Comparison of ENCODE assay signal across 10 cellular contexts in genomic region chr3:52892290-52892624, GRCh38. TPM values are rescaled to one million over a fixed set of nuclear protein-coding genes. Genes with fewer than 3 reads are reported as not detected.
A peak's percentile ranks its signal among the peaks of the same experiment; 100 is the strongest.
DNase-seq lines count a peak whose midpoint lies in the region; ATAC-seq and TF ChIP-seq lines count a peak whose summit lies in the region.
"Had no signal": no experiment of that assay in that cellular context is flagged by ENCODE, and none has a peak within 500 bp of the region (broad histone marks: within the 10 kb centered on the region; RNA-seq: fewer than 3 reads in every experiment).

No MANE protein-coding gene starts in this region.

- H3K27me3 ChIP-seq in DOHH2 (ENCODE audit: control insufficient read depth, low read length) (no peaks in the 10 kb centered on the region), OCI-LY3 (ENCODE audit: low read depth, low read length) (no peaks in the 10 kb centered on the region), fibroblast of lung (ENCODE audit: control insufficient read depth, insufficient read depth, low read length) (no peaks in the 10 kb centered on the region), PC-3 (ENCODE audit: low read length) (no peaks in the 10 kb centered on the region)

- DNase-seq in fibroblast of lung (ENCODE audit: low read depth in 2 of 2) = no peak
- DNase-seq in stimulated activated effector memory CD8-positive, alpha-beta T cell treated with anti-CD3 and anti-CD28 coated beads, Interleukin-12 subunit alpha, Interleukin-12 subunit beta, amount 100 ng/mL, for 72 hours (ENCODE audit: low spot score in 2 of 2) = no peak
- DNase-seq in PC-3 = no peak
- DNase-seq: NCI-H187 treated with DMSO at 0.1 percent for 48 hours had no signal

- TF ChIP-seq CTCF in DOHH2 (IDR thresholded peaks at IDR 0.05; ENCODE audit: low read depth, low read length, poor library complexity, severe bottlenecking) (no peak), OCI-LY3 (IDR thresholded peaks at IDR 0.05; ENCODE audit: low read depth, low read length) (no peak), fibroblast of lung (conservative IDR thresholded peaks at IDR 0.05 in 1 of 2, IDR thresholded peaks at IDR 0.05 in 1 of 2; ENCODE audit: low read depth in 1 of 2, low read length in 2 of 2) (no peak), PC-3 (conservative IDR thresholded peaks at IDR 0.05; ENCODE audit: low read depth, low read length) (no peak)

- H3K4me3 ChIP-seq in DOHH2 (ENCODE audit: low read length) (peak overlapping the region; percentile 63; the same call in 1 of the 2 replicates), OCI-LY3 (ENCODE audit: low read length) (peak overlapping the region; percentile 66; the same call in 1 of the 2 replicates), fibroblast of lung (replicated peaks in 1 of 4; ENCODE audit: control extremely low read depth in 1 of 4, insufficient read depth in 1 of 4, low read depth in 3 of 4, low read length in 4 of 4) (peak overlapping the region in 1 of 4 experiments; percentile 41), PC-3 (ENCODE audit: low read length) (no peak overlapping the region)

- H3K9ac ChIP-seq in OCI-LY3 (ENCODE audit: low read length) (no peak overlapping the region), fibroblast of lung (ENCODE audit: insufficient read depth, low read length) (no peak overlapping the region), PC-3 (ENCODE audit: low read length) (no peak overlapping the region)

- peaks cover 6% of the 10 kb centered on the region for H3K36me3 ChIP-seq in DOHH2 (ENCODE audit: control insufficient read depth, low read length)
- H3K36me3 ChIP-seq in OCI-LY3 (replicated peaks; ENCODE audit: low read depth, low read length) = no peaks in the 10 kb centered on the region
- no peaks in the 10 kb centered on the region for H3K36me3 ChIP-seq in fibroblast of lung (ENCODE audit: control insufficient read depth, insufficient read depth, low read length)
- H3K36me3 ChIP-seq in PC-3 (ENCODE audit: low read depth, low read length) = no peaks in the 10 kb centered on the region

- peak overlapping the region; percentile 72 for H3K27ac Mint-ChIP-seq in stimulated activated effector memory CD8-positive, alpha-beta T cell treated with anti-CD3 and anti-CD28 coated beads, Interleukin-12 subunit alpha, Interleukin-12 subunit beta, amount 100 ng/mL, for 72 hours

- H3F3A ChIP-seq in DOHH2 (ENCODE audit: control insufficient read depth, insufficient read depth) (peaks cover 4% of the 10 kb centered on the region; the same call in 1 of the 2 replicates), PC-3 (ENCODE audit: low read length, unreplicated experiment) (no peaks in the 10 kb centered on the region)

- H4K20me1 ChIP-seq in DOHH2 (ENCODE audit: control insufficient read depth, insufficient read depth, low read depth, low read length) = peaks cover 4% of the 10 kb centered on the region; the same call in 1 of the 2 replicates
- H4K20me1 ChIP-seq in OCI-LY3 (ENCODE audit: insufficient read depth, low read length) = no peaks in the 10 kb centered on the region
- no peaks in the 10 kb centered on the region for H4K20me1 ChIP-seq in fibroblast of lung (ENCODE audit: control insufficient read depth, extremely low read depth, insufficient read depth, low read length)
- H4K20me1 ChIP-seq in PC-3 (ENCODE audit: low read length) = no peaks in the 10 kb centered on the region

- H3K4me1 ChIP-seq in DOHH2 (ENCODE audit: control insufficient read depth, low read length) (peaks cover 55% of the 10 kb centered on the region), OCI-LY3 (ENCODE audit: low read length) (peaks cover 25% of the 10 kb centered on the region), fibroblast of lung (ENCODE audit: control insufficient read depth, extremely low read depth, insufficient read depth, low read length) (peaks cover 10% of the 10 kb centered on the region), PC-3 (ENCODE audit: insufficient read depth, low read length) (peaks cover 19% of the 10 kb centered on the region)

- peak overlapping the region; percentile 78 for H3K4me2 ChIP-seq in DOHH2 (ENCODE audit: low read length)
- H3K4me2 ChIP-seq in OCI-LY3 (ENCODE audit: low read length) = peak overlapping the region; percentile 73
- peak overlapping the region; percentile 79 for H3K4me2 ChIP-seq in fibroblast of lung (ENCODE audit: extremely low read depth, insufficient read depth, low read length)
- H3K4me2 ChIP-seq in PC-3 (ENCODE audit: low read length) = no peak overlapping the region

- POLR2A ChIA-PET in PC-3 (lab: Charles Lee; ENCODE audit: unreplicated experiment) = no interaction called here

- H3K9me3 ChIP-seq in DOHH2 (ENCODE audit: control insufficient read depth, insufficient read depth, low read length) (no peaks in the 10 kb centered on the region), OCI-LY3 (ENCODE audit: insufficient read depth, low read length) (no peaks in the 10 kb centered on the region), fibroblast of lung (ENCODE audit: control insufficient read depth, insufficient read depth, low read depth, low read length) (no peaks in the 10 kb centered on the region), PC-3 (ENCODE audit: low read length) (no peaks in the 10 kb centered on the region)

- H3K27ac ChIP-seq in DOHH2 (ENCODE audit: low read depth, low read length) (0 out of 2 replicates have a peak overlapping the region, but pooled peaks have one; percentile 65), OCI-LY3 (ENCODE audit: low read length) (no peak overlapping the region), fibroblast of lung (ENCODE audit: insufficient read depth, low read length) (no peak overlapping the region), PC-3 (ENCODE audit: low read length) (no peak overlapping the region)

- BruUV-seq in PC-3 (replicated peaks; lab: Mats Ljungman, UMichigan) = no TSS peak

- H3K36me3 Mint-ChIP-seq in stimulated activated effector memory CD8-positive, alpha-beta T cell treated with anti-CD3 and anti-CD28 coated beads, Interleukin-12 subunit alpha, Interleukin-12 subunit beta, amount 100 ng/mL, for 72 hours = peaks cover 23% of the 10 kb centered on the region

- CTCF ChIA-PET in PC-3 (lab: Charles Lee) = interaction anchor here (0.7 kb wide), 1 partner anchor 269 kb away, joined by 3 read pairs; the partner anchor contains the start of gene PRKCD

- H3K4me3 Mint-ChIP-seq in stimulated activated effector memory CD8-positive, alpha-beta T cell treated with anti-CD3 and anti-CD28 coated beads, Interleukin-12 subunit alpha, Interleukin-12 subunit beta, amount 100 ng/mL, for 72 hours = peak overlapping the region; percentile 63

- H3K4me1 Mint-ChIP-seq in stimulated activated effector memory CD8-positive, alpha-beta T cell treated with anti-CD3 and anti-CD28 coated beads, Interleukin-12 subunit alpha, Interleukin-12 subunit beta, amount 100 ng/mL, for 72 hours = peaks cover 79% of the 10 kb centered on the region

- no peaks in the 10 kb centered on the region for H3K9me3 Mint-ChIP-seq in stimulated activated effector memory CD8-positive, alpha-beta T cell treated with anti-CD3 and anti-CD28 coated beads, Interleukin-12 subunit alpha, Interleukin-12 subunit beta, amount 100 ng/mL, for 72 hours

- no peak overlapping the region for H2AFZ ChIP-seq in OCI-LY3 (ENCODE audit: low read depth, low read length)
- no peak overlapping the region for H2AFZ ChIP-seq in fibroblast of lung (ENCODE audit: low read length)
- H2AFZ ChIP-seq in PC-3 (ENCODE audit: low read length) = no peak overlapping the region

- H3K79me2 ChIP-seq in DOHH2 (ENCODE audit: control insufficient read depth, low read length) (peaks cover 65% of the 10 kb centered on the region), OCI-LY3 (ENCODE audit: low read length) (peaks cover 9% of the 10 kb centered on the region; the same call in 1 of the 2 replicates), fibroblast of lung (ENCODE audit: control insufficient read depth, insufficient read depth, low read length) (peaks cover 22% of the 10 kb centered on the region), PC-3 (ENCODE audit: low read length) (peaks cover 44% of the 10 kb centered on the region)

- intact Hi-C loops in PC-3 (cut with micrococcal nuclease) = no loop called here

- no peak for ATAC-seq in stimulated activated effector memory CD8-positive, alpha-beta T cell treated with anti-CD3 and anti-CD28 coated beads, Interleukin-12 subunit alpha, Interleukin-12 subunit beta, amount 100 ng/mL, for 72 hours
- ATAC-seq in HG02623 (IDR thresholded peaks at IDR 0.05; ENCODE audit: unreplicated experiment) (no peak), GM19328 (IDR thresholded peaks at IDR 0.05; ENCODE audit: unreplicated experiment) (no peak), PC-3 (no peak)

- H3K9me2 ChIP-seq in DOHH2 (replicated peaks; ENCODE audit: control insufficient read depth, low read length) (no peaks in the 10 kb centered on the region), PC-3 (replicated peaks; ENCODE audit: low read length) (no peaks in the 10 kb centered on the region)

RNA-seq across cellular contexts. Expression of gene STIMATE, which starts 5.1 kb away (rescaled TPM):
- 10.3 and 13.0 TPM in 2 replicates for total RNA-seq in fibroblast of lung
- polyA plus RNA-seq in fibroblast of lung = 11.6 and 11.7 TPM in 2 replicates
- 13.4 and 15.5 TPM in 2 replicates for polyA plus RNA-seq in fibroblast of lung (2012)
- 25.5 and 31.9 TPM in 2 replicates for polyA minus RNA-seq in fibroblast of lung (ENCODE audit: low replicate concordance)
- 18.5 and 29.7 TPM in 2 replicates for total RNA-seq in PC-3 (2014; rRNA removed)

RNA-seq across cellular contexts. Expression of gene MUSTN1, which starts 57.4 kb away (rescaled TPM):
- total RNA-seq in fibroblast of lung (not detected in 2 replicates), PC-3 (2014; rRNA removed) (0.66 and 0.69 TPM in 2 replicates)
- polyA plus RNA-seq in fibroblast of lung = 3.2 TPM in 1 of 2 replicates, not detected in the other
- 0.39 and 5.2 TPM in 2 replicates for polyA plus RNA-seq in fibroblast of lung (2012)
- 4.6 TPM in 1 of 2 replicates, not detected in the other for polyA minus RNA-seq in fibroblast of lung (ENCODE audit: low replicate concordance)
- total RNA-seq: astrocyte, epithelial cell of proximal tubule had no signal
